In the genomic region with DNA sequence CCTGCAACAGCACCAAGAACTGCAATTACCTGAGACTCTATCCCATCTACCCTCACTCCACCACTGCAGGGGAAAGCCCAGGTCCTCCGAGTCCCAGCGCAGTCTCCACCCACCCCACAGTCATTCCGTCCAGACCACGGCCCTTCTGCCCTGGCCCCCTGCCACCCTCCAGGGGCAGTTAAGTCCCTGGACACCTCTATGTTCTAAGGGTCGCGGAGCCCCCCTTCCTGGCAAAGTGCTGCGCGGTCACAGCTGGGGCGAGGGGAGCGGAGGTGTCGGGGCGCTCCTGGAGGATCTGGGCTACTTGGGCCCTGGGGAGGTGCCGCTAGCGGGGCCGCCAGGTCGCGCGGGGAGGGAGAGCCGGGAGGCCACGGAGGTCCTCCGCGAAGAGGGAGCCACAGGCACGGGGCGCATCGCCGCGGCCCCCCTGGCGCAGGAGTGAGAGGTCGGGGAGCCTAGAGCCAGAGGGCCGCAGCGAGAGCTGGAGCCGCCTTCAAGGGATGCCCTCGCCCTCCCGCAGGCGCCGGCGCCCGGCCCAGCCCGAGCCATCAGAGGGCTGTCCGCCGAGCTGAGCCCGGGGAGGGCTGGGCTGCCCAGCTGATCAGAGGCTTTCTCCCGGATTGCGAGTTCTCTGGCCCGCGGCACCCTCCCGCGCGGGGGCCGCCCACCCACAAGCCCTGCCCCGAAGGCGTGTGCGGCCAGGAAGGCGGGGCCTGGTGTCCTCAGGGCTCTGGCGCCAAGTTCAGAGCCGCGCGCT, we compare ENCODE assay signal across 9 cellular contexts. TPM values are rescaled to one million over a fixed set of nuclear protein-coding genes. Genes with fewer than 3 reads are reported as not detected.
DNase-seq lines count a peak whose midpoint lies in the region; ATAC-seq and TF ChIP-seq lines count a peak whose summit lies in the region.
"Had no signal": no experiment of that assay in that cellular context is flagged by ENCODE, and none has a peak within 500 bp of the region (broad histone marks: within the 10 kb centered on the region; RNA-seq: fewer than 3 reads in every experiment).

No MANE protein-coding gene starts in this region.

- H4K20me1 ChIP-seq in osteoblast (ENCODE audit: insufficient read depth, low read length), result no peaks in the 10 kb centered on the region

- H3K27ac Mint-ChIP-seq in CD4-positive, alpha-beta T cell, result peak overlapping the region; percentile 49
- H3K27ac Mint-ChIP-seq in HFFc6, result no peak overlapping the region
- H3K27ac Mint-ChIP-seq in activated naive CD8-positive, alpha-beta T cell treated with anti-CD3 and anti-CD28 coated beads for 36 hours, result no peak overlapping the region
- H3K27ac Mint-ChIP-seq: IgD-negative memory B cell had no signal

- DNase-seq in CD4-positive, alpha-beta T cell, result peak in 9 of 10 experiments; percentile 49 to 73 (median 60)
- DNase-seq in HFFc6 (peak; percentile 59), SK-MEL-5 (ENCODE audit: low read depth, low spot score) (peak; percentile 17), Right ventricle myocardium inferior (ENCODE audit: missing footprints) (peak; percentile 94), osteoblast (ENCODE audit: insufficient read length, low spot score, missing footprints) (peak; percentile 91), thyroid gland (peak; percentile 85), NCI-H1105 treated with DMSO at 0.1 percent for 48 hours (lab: John Stamatoyannopoulos, UW) (no peak)
- peak; percentile 71 for DNase-seq in activated naive CD8-positive, alpha-beta T cell treated with anti-CD3 and anti-CD28 coated beads for 36 hours

- no peak for TF ChIP-seq CTCF in CD4-positive, alpha-beta T cell (IDR thresholded peaks at IDR 0.05)
- TF ChIP-seq CTCF in HFFc6 (IDR thresholded peaks at IDR 0.05) (no peak), osteoblast (IDR thresholded peaks at IDR 0.05; ENCODE audit: extremely low read depth, low read depth, low read length) (no peak), thyroid gland (IDR thresholded peaks at IDR 0.05) (peak in 1 of 6 experiments; percentile 20)

- H3K36me3 ChIP-seq in osteoblast (ENCODE audit: insufficient read depth, low read length) (no peaks in the 10 kb centered on the region), thyroid gland (no peaks in the 10 kb centered on the region)

- peak overlapping the region; percentile 89 for H3K4me3 Mint-ChIP-seq in CD4-positive, alpha-beta T cell
- H3K4me3 Mint-ChIP-seq in HFFc6, result peak overlapping the region; percentile 84
- peak overlapping the region; percentile 80 for H3K4me3 Mint-ChIP-seq in activated naive CD8-positive, alpha-beta T cell treated with anti-CD3 and anti-CD28 coated beads for 36 hours

- H3K9me3 ChIP-seq in CD4-positive, alpha-beta T cell (ENCODE audit: control insufficient read depth, low read length), result no peaks in the 10 kb centered on the region
- no peaks in the 10 kb centered on the region for H3K9me3 ChIP-seq in osteoblast (ENCODE audit: low read depth, low read length)
- no peaks in the 10 kb centered on the region for H3K9me3 ChIP-seq in thyroid gland

- 6 to 7% methylated on average over 6 to 17 of the region's 58 CpGs for WGBS in thyroid gland, 2 donors

- H3K27ac ChIP-seq in CD4-positive, alpha-beta T cell (ENCODE audit: low read depth, low read length), result no peak overlapping the region
- H3K27ac ChIP-seq in osteoblast (ENCODE audit: low read depth, low read length), result no peak overlapping the region
- peak overlapping the region in 1 of 3 donors; percentile 32 for H3K27ac ChIP-seq in thyroid gland

- no peaks in the 10 kb centered on the region for H3K36me3 Mint-ChIP-seq in CD4-positive, alpha-beta T cell (ENCODE audit: low read depth)
- H3K36me3 Mint-ChIP-seq in HFFc6 (ENCODE audit: low read depth), result no peaks in the 10 kb centered on the region
- H3K36me3 Mint-ChIP-seq in activated naive CD8-positive, alpha-beta T cell treated with anti-CD3 and anti-CD28 coated beads for 36 hours, result no peaks in the 10 kb centered on the region
- H3K36me3 Mint-ChIP-seq: IgD-negative memory B cell had no signal

- no peaks in the 10 kb centered on the region for H3K9me3 Mint-ChIP-seq in CD4-positive, alpha-beta T cell
- no peaks in the 10 kb centered on the region for H3K9me3 Mint-ChIP-seq in HFFc6
- no peaks in the 10 kb centered on the region for H3K9me3 Mint-ChIP-seq in activated naive CD8-positive, alpha-beta T cell treated with anti-CD3 and anti-CD28 coated beads for 36 hours

- POLR2A ChIA-PET in CD4-positive, alpha-beta T cell (lab: Charles Lee), result interaction anchor here (1.0 to 3.1 kb wide), 3 partner anchors 14 to 176 kb away, joined by 3 to 19 read pairs (median 13); no protein-coding TSS in a partner anchor

- no peaks in the 10 kb centered on the region for H3K79me2 ChIP-seq in osteoblast (ENCODE audit: insufficient read depth, low read length)

- peak in 1 of 2 donors; percentile 60 for TF ChIP-seq POLR2A in thyroid gland (IDR thresholded peaks at IDR 0.05)

- H3K4me3 ChIP-seq in osteoblast (ENCODE audit: insufficient read depth, low read length), result peak overlapping the region; percentile 48
- H3K4me3 ChIP-seq in thyroid gland (replicated peaks in 1 of 3), result peak overlapping the region in 2 of 3 donors; percentile 11 to 43

- in situ Hi-C loops in SK-MEL-5 (cut with HindIII; ENCODE audit: low pct_unique_long_range_greater_than_20kb, low sequenced_read_pairs), result no loop called here

- peaks cover 25% of the 10 kb centered on the region for H3K4me1 Mint-ChIP-seq in CD4-positive, alpha-beta T cell (ENCODE audit: low read depth)
- H3K4me1 Mint-ChIP-seq in HFFc6 (ENCODE audit: low read depth), result peaks cover 24% of the 10 kb centered on the region
- H3K4me1 Mint-ChIP-seq in activated naive CD8-positive, alpha-beta T cell treated with anti-CD3 and anti-CD28 coated beads for 36 hours, result peaks cover 22% of the 10 kb centered on the region

- H2AFZ ChIP-seq in osteoblast (ENCODE audit: low read length), result no peak overlapping the region

- no peaks in the 10 kb centered on the region for H3K27me3 Mint-ChIP-seq in CD4-positive, alpha-beta T cell
- peaks cover 13% of the 10 kb centered on the region for H3K27me3 Mint-ChIP-seq in HFFc6 (ENCODE audit: insufficient read depth)
- no peaks in the 10 kb centered on the region for H3K27me3 Mint-ChIP-seq in activated naive CD8-positive, alpha-beta T cell treated with anti-CD3 and anti-CD28 coated beads for 36 hours

- peak overlapping the region; percentile 64 for H3K4me2 ChIP-seq in osteoblast (ENCODE audit: insufficient read depth, low read length)

- intact Hi-C loops in CD4-positive, alpha-beta T cell (cut with DNase I, micrococcal nuclease), result no loop called here
- intact Hi-C loops in Right ventricle myocardium inferior (cut with DNase I), result no loop called here
- intact Hi-C loops in thyroid gland (cut with DNase I), result loop anchor here (5.0 to 10.0 kb wide), 2 partner anchors 178 to 1100 kb away; a partner anchor contains a TSS

- H3K27me3 ChIP-seq in CD4-positive, alpha-beta T cell (ENCODE audit: control insufficient read depth, insufficient read depth, low read length), result no peaks in the 10 kb centered on the region
- peaks cover 29% of the 10 kb centered on the region for H3K27me3 ChIP-seq in osteoblast (ENCODE audit: insufficient read depth, low read length)
- no peaks in the 10 kb centered on the region for H3K27me3 ChIP-seq in thyroid gland

- H3K4me1 ChIP-seq in osteoblast (ENCODE audit: insufficient read depth, low read length), result no peaks in the 10 kb centered on the region
- H3K4me1 ChIP-seq in thyroid gland, result peaks cover 12 to 20% of the 10 kb centered on the region in 2 donors

- CTCF ChIA-PET in CD4-positive, alpha-beta T cell (lab: Charles Lee), result no interaction called here

- peak; percentile 83 for ATAC-seq in CD4-positive, alpha-beta T cell (ENCODE audit: poor library complexity)
- peak; percentile 94 for ATAC-seq in Right ventricle myocardium inferior

RNA-seq across cellular contexts. Expression of a gene that starts 4.2 kb away (rescaled TPM):
- not detected for total RNA-seq in CD4-positive, alpha-beta T cell
- total RNA-seq in HFFc6 (2021; fragmentation: NEBNext Ultra II Directional; extraction: Animal tissue kit (Norgen Biotek cat#: 25700)), result not detected
- not detected in 2 replicates for total RNA-seq in SK-MEL-5 (2014; rRNA removed; shearing (Covaris generic))
- polyA plus RNA-seq in SK-MEL-5 (2015; cell fraction: cytosol; rRNA removed), result 0.05 TPM in 2 replicates
- polyA plus RNA-seq in SK-MEL-5 (2015; cell fraction: nucleus; rRNA removed), result 4.7 TPM in 1 of 2 replicates, not detected in the other
- not detected for total RNA-seq in activated naive CD8-positive, alpha-beta T cell treated with anti-CD3 and anti-CD28 coated beads for 36 hours
- total RNA-seq in Right ventricle myocardium inferior (not detected), osteoblast (not detected in 2 replicates), thyroid gland (not detected)
- polyA plus RNA-seq: IgD-negative memory B cell had no signal
